14 cellular contexts compared by ENCODE assay signal in genomic region chr10:96491303-96491702, GRCh38. TPM values are rescaled to one million over a fixed set of nuclear protein-coding genes. Genes with fewer than 3 reads are reported as not detected.
DNase-seq lines count a peak whose midpoint lies in the region; ATAC-seq and TF ChIP-seq lines count a peak whose summit lies in the region.
"Had no signal": no experiment of that assay in that cellular context is flagged by ENCODE, and none has a peak within 500 bp of the region (broad histone marks: within the 10 kb centered on the region; RNA-seq: fewer than 3 reads in every experiment).

No MANE protein-coding gene starts in this region.

- H2BK20ac ChIP-seq in H9 (ENCODE audit: low read depth, low read length, poor library complexity, severe bottlenecking): no peak overlapping the region

- H3K27me3 Mint-ChIP-seq in H9 (ENCODE audit: low read depth): peaks cover 7% of the 10 kb centered on the region
- peaks cover 60% of the 10 kb centered on the region for H3K27me3 Mint-ChIP-seq in mesothelial cell of epicardium (ENCODE audit: low read depth)

- H3K27ac Mint-ChIP-seq in H9 (no peak overlapping the region; a peak in 1 of 7 replicates), mesothelial cell of epicardium (no peak overlapping the region)
- H3K27ac Mint-ChIP-seq: activated naive CD8-positive, alpha-beta T cell treated with anti-CD3 and anti-CD28 coated beads for 36 hours had no signal

- no peak overlapping the region for H4K8ac ChIP-seq in H9 (replicated peaks; ENCODE audit: insufficient read length, low read depth, low read length)

- peak; percentile 15 for TF ChIP-seq CTCF in AG09319 (IDR thresholded peaks at IDR 0.05; ENCODE audit: low read depth, low read length)
- TF ChIP-seq CTCF in H9 (conservative IDR thresholded peaks at IDR 0.05): peak; percentile 69
- peak; percentile 46 for TF ChIP-seq CTCF in SK-N-SH (IDR thresholded peaks at IDR 0.05)
- peak; percentile 33 for TF ChIP-seq CTCF in kidney epithelial cell (IDR thresholded peaks at IDR 0.05; ENCODE audit: insufficient read depth, low read length, poor library complexity, severe bottlenecking)
- TF ChIP-seq CTCF in mesothelial cell of epicardium (IDR thresholded peaks at IDR 0.05; ENCODE audit: unreplicated experiment): no peak
- peak in 1 of 4 experiments; percentile 7 for TF ChIP-seq CTCF in uterus (IDR thresholded peaks at IDR 0.05)

- no peak overlapping the region for H3K4ac ChIP-seq in H9 (ENCODE audit: low read depth, low read length)

- no peaks in the 10 kb centered on the region for H3K23me2 ChIP-seq in H9 (ENCODE audit: insufficient read length, low read depth, low read length, poor library complexity, severe bottlenecking)

- H2BK12ac ChIP-seq in H9 (ENCODE audit: insufficient read length, low read depth, low read length): no peak overlapping the region

- H3K36me3 ChIP-seq in SK-N-SH (replicated peaks in 1 of 2; ENCODE audit: control insufficient read depth in 1 of 2, insufficient read depth in 2 of 2, low read length in 1 of 2) (no peaks in the 10 kb centered on the region), kidney epithelial cell (ENCODE audit: control insufficient read depth, insufficient read depth, low read length) (no peaks in the 10 kb centered on the region), uterus (no peaks in the 10 kb centered on the region)
- H3K36me3 ChIP-seq: SJSA1 had no signal

- no peak overlapping the region for H4K5ac ChIP-seq in H9 (ENCODE audit: insufficient read length, low read depth, low read length)

- no peak overlapping the region for H2AFZ ChIP-seq in H9 (ENCODE audit: low read length)
- no peak overlapping the region for H2AFZ ChIP-seq in SK-N-SH (ENCODE audit: low read depth)

- POLR2A ChIA-PET in SK-N-SH (lab: Yijun Ruan, JAX): interaction anchor here (0.7 kb wide), 1 partner anchor 1501 kb away, joined by 3 read pairs; no protein-coding TSS in a partner anchor

- H3K4me3 ChIP-seq in SK-N-SH (ENCODE audit: low read depth in 2 of 2, low read length in 1 of 2) (no peak overlapping the region), kidney epithelial cell (ENCODE audit: low read depth, low read length) (no peak overlapping the region), uterus (no peak overlapping the region)
- H3K4me3 ChIP-seq: SJSA1 had no signal

- no peak overlapping the region for H2BK5ac ChIP-seq in H9 (ENCODE audit: insufficient read length, low read length)

- no peak for TF ChIP-seq POLR2A in uterus (IDR thresholded peaks at IDR 0.05)

- peak; percentile 61 for TF ChIP-seq RAD21 in SK-N-SH (IDR thresholded peaks at IDR 0.05; ENCODE audit: low read length)

- no peak overlapping the region for H2BK120ac ChIP-seq in H9 (ENCODE audit: low read depth, low read length, poor library complexity, severe bottlenecking)

- no peak overlapping the region for H4K91ac ChIP-seq in H9 (ENCODE audit: insufficient read length, low read depth, low read length)

- ATAC-seq in GM19397 (IDR thresholded peaks at IDR 0.05; ENCODE audit: unreplicated experiment) (no peak), HG02571 (IDR thresholded peaks at IDR 0.05; ENCODE audit: unreplicated experiment) (no peak)

- intact Hi-C loops in uterus (cut with DNase I; ENCODE audit: low total_unique reads): no loop called here

- no peak overlapping the region for H3K9ac ChIP-seq in H9 (ENCODE audit: extremely low read depth, insufficient read length, low read length)
- H3K9ac ChIP-seq in SK-N-SH: no peak overlapping the region

- H4K20me1 ChIP-seq in H9 (ENCODE audit: control insufficient read depth, insufficient read depth, insufficient read length): no peaks in the 10 kb centered on the region
- no peaks in the 10 kb centered on the region for H4K20me1 ChIP-seq in SK-N-SH (ENCODE audit: insufficient read depth)

- WGBS in H9 (ENCODE audit: extremely low coverage, insufficient read length, low lambda C conversion rate): no CpG with 5 or more reads among the region's 3 CpGs
- 64% methylated on average over 3 of the region's 3 CpGs for WGBS in SK-N-SH (ENCODE audit: low lambda C conversion rate)

- H3K9me3 Mint-ChIP-seq in H9 (no peaks in the 10 kb centered on the region), mesothelial cell of epicardium (no peaks in the 10 kb centered on the region)
- H3K9me3 Mint-ChIP-seq: activated naive CD8-positive, alpha-beta T cell treated with anti-CD3 and anti-CD28 coated beads for 36 hours had no signal

- H3K4me1 ChIP-seq in H9 (ENCODE audit: insufficient read depth, low read length) (no peaks in the 10 kb centered on the region), SK-N-SH (ENCODE audit: control insufficient read depth in 1 of 2, insufficient read depth in 2 of 2, low read depth in 1 of 2, low read length in 1 of 2) (no peaks in the 10 kb centered on the region), uterus (no peaks in the 10 kb centered on the region)
- H3K4me1 ChIP-seq: SJSA1 had no signal

- H2BK15ac ChIP-seq in H9 (ENCODE audit: low read depth, low read length): no peak overlapping the region

- no peak overlapping the region for H3T11ph ChIP-seq in H9 (ENCODE audit: low read length)

- no peak for TF ChIP-seq EP300 in SK-N-SH (IDR thresholded peaks at IDR 0.05; ENCODE audit: borderline replicate concordance in 1 of 2, low read depth in 1 of 2, low read length in 1 of 2)

- H3K4me2 ChIP-seq in H9 (ENCODE audit: insufficient read depth, insufficient read length, low read length) (no peak overlapping the region), SK-N-SH (no peak overlapping the region)

- no peaks in the 10 kb centered on the region for H3F3A ChIP-seq in SK-N-SH (replicated peaks; ENCODE audit: insufficient read depth)

- H2AK5ac ChIP-seq in H9 (ENCODE audit: insufficient read length, low read length): no peak overlapping the region

- no peak overlapping the region for H3K4me3 Mint-ChIP-seq in H9
- no peak overlapping the region for H3K4me3 Mint-ChIP-seq in mesothelial cell of epicardium
- H3K4me3 Mint-ChIP-seq: activated naive CD8-positive, alpha-beta T cell treated with anti-CD3 and anti-CD28 coated beads for 36 hours had no signal

- no peak for DNase-seq in AG09319 (ENCODE audit: extremely low read depth, low read depth)
- no peak for DNase-seq in H9
- DNase-seq in SK-N-SH: peak; percentile 43
- DNase-seq in kidney epithelial cell (ENCODE audit: low read depth): no peak
- DNase-seq in mesothelial cell of epicardium (ENCODE audit: low spot score in 2 of 2, unreplicated experiment in 2 of 2): no peak
- no peak for DNase-seq in uterus
- DNase-seq: activated CD4-positive, alpha-beta T cell treated with anti-CD3 and anti-CD28 coated beads, Interleukin-2, amount 50 U/mL, for 4 hours; activated naive CD8-positive, alpha-beta T cell treated with anti-CD3 and anti-CD28 coated beads for 36 hours; DMS79; NCI-H1930; stimulated activated CD4-positive, alpha-beta T cell treated with anti-CD3 and anti-CD28 coated beads, Interleukin-4, amount 100 ng/mL, for 1 hour had no signal

- H3K79me2 ChIP-seq in H9 (ENCODE audit: insufficient read depth, low read length) (no peaks in the 10 kb centered on the region), SK-N-SH (ENCODE audit: insufficient read depth) (no peaks in the 10 kb centered on the region)

- H3K18ac ChIP-seq in H9 (ENCODE audit: insufficient read length, low read depth, low read length): no peak overlapping the region

- no peaks in the 10 kb centered on the region for H3K9me2 ChIP-seq in SK-N-SH

- H3K27me3 ChIP-seq in H9 (ENCODE audit: insufficient read depth, low read length): no peaks in the 10 kb centered on the region
- H3K27me3 ChIP-seq in SK-N-SH (ENCODE audit: insufficient read depth): no peaks in the 10 kb centered on the region
- no peaks in the 10 kb centered on the region for H3K27me3 ChIP-seq in kidney epithelial cell (ENCODE audit: control insufficient read depth, insufficient read depth, low read length)
- no peaks in the 10 kb centered on the region for H3K27me3 ChIP-seq in uterus

- no peaks in the 10 kb centered on the region for H3K9me3 ChIP-seq in H9 (ENCODE audit: control insufficient read depth, low read depth, low read length)
- no peaks in the 10 kb centered on the region for H3K9me3 ChIP-seq in SK-N-SH
- H3K9me3 ChIP-seq in uterus: no peaks in the 10 kb centered on the region
- H3K9me3 ChIP-seq: SJSA1 had no signal

- H3K36me3 Mint-ChIP-seq in H9 (ENCODE audit: insufficient read depth in 1 of 3, low read depth in 3 of 3) (no peaks in the 10 kb centered on the region; a peak in 1 of 7 replicates), mesothelial cell of epicardium (no peaks in the 10 kb centered on the region)
- H3K36me3 Mint-ChIP-seq: activated naive CD8-positive, alpha-beta T cell treated with anti-CD3 and anti-CD28 coated beads for 36 hours had no signal

- H3K4me1 Mint-ChIP-seq in H9: peaks cover 5 to 14% of the 10 kb centered on the region in 2 experiments; a peak in 3 of 4 replicates
- H3K4me1 Mint-ChIP-seq in mesothelial cell of epicardium: no peaks in the 10 kb centered on the region
- H3K4me1 Mint-ChIP-seq: activated naive CD8-positive, alpha-beta T cell treated with anti-CD3 and anti-CD28 coated beads for 36 hours had no signal

- H3K14ac ChIP-seq in H9 (ENCODE audit: insufficient read depth, low read length): no peak overlapping the region

- H3K23ac ChIP-seq in H9 (ENCODE audit: insufficient read length, low read depth, low read length): no peak overlapping the region

- no peak overlapping the region for H3K56ac ChIP-seq in H9 (ENCODE audit: insufficient read length, low read depth, low read length)

- H3K79me1 ChIP-seq in H9 (ENCODE audit: insufficient read depth, low read depth, low read length, poor library complexity, severe bottlenecking): no peaks in the 10 kb centered on the region

- H3K27ac ChIP-seq in H9 (ENCODE audit: insufficient read length, low read depth, low read length) (no peak overlapping the region), SK-N-SH (ENCODE audit: low read depth in 2 of 2, low read length in 1 of 2) (no peak overlapping the region), uterus (no peak overlapping the region)
- H3K27ac ChIP-seq: SJSA1 had no signal

- CTCF ChIA-PET in SK-N-SH (lab: Yijun Ruan, JAX): interaction anchor here (0.7 to 3.8 kb wide), 16 partner anchors 10 to 534 kb away, joined by 3 to 23 read pairs (median 4); partner anchors contain the start of gene TLL2

TF ChIP-seq in SK-N-SH, 30 proteins besides CTCF, POLR2A, EP300 and RAD21:
- TF ChIP-seq CHD2 (IDR thresholded peaks at IDR 0.05; ENCODE audit: low read length, partially characterized antibody): no peak
- TF ChIP-seq SMC3 (IDR thresholded peaks at IDR 0.05; ENCODE audit: low read depth, low read length): peak; percentile 19; the same call in 1 of the 2 replicates

RNA-seq across cellular contexts. Expression of gene TLL2, which starts 22.4 kb away (rescaled TPM):
- total RNA-seq in H9 (2021): 1.4 and 1.8 TPM in 2 replicates
- 0.28 and 0.36 TPM in 2 replicates for polyA plus RNA-seq in SK-N-SH (2012; rRNA removed)
- polyA plus RNA-seq in SK-N-SH (2012; cell fraction: cytosol; rRNA removed): 0.20 and 0.27 TPM in 2 replicates
- 1.1 and 1.2 TPM in 2 replicates for polyA plus RNA-seq in SK-N-SH (2012; cell fraction: nucleus; rRNA removed)
- total RNA-seq in kidney epithelial cell: 2.2 and 2.8 TPM in 2 replicates
- 1.4 to 1.8 TPM (median 1.6 TPM) in 3 replicates for total RNA-seq in mesothelial cell of epicardium
- 1 to 10 TPM in 1 of 4 donors, under 1 TPM in 1, not detected in 2; 0.67 to 1.1 TPM for total RNA-seq in uterus
- total RNA-seq: SJSA1 had no signal
